In the genomic region with DNA sequence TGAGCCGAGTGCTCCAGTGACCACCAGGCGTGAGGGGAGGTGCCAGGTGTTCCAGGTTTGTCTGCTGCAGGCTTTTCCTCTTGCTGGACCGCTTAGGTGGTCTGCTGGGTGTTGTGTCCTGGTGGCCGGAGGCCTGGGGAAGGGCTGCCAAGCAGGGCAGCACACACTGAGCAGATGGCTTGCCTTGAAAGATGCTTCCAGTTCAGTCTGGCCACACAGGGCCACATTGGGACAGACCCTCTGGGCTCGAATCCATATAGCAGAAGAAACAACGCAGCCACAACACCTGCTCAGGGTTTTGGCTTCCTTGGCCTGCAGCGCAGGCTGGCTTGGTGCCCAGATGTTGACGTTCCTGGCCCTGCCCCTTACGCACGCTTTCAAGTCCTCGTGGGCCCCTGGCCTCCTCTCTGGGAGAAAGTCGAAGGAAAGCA, we compare ENCODE assay signal across 1 cellular context.
A peak's percentile ranks its signal among the peaks of the same experiment; 100 is the strongest.
TF ChIP-seq lines count a peak whose summit lies in the region.

No MANE protein-coding gene starts in this region.

TF ChIP-seq in K562, 482 proteins besides CTCF, POLR2A, EP300 and RAD21 (continued from another document):
- TF ChIP-seq RBM22 (IDR thresholded peaks at IDR 0.05; ENCODE audit: low read depth, low read length, poor library complexity, severe bottlenecking), result peak; percentile 93
- TF ChIP-seq MAFF (IDR thresholded peaks at IDR 0.05; ENCODE audit: low read length), result no peak
- TF ChIP-seq POLR2AphosphoS2 (IDR thresholded peaks at IDR 0.05; ENCODE audit: low read length), result peak; percentile 35; the same call in 1 of the 2 replicates
- peak; percentile 63 for TF ChIP-seq POLR2G (IDR thresholded peaks at IDR 0.05; ENCODE audit: low read depth, low read length)
- TF ChIP-seq, protein P1, sequence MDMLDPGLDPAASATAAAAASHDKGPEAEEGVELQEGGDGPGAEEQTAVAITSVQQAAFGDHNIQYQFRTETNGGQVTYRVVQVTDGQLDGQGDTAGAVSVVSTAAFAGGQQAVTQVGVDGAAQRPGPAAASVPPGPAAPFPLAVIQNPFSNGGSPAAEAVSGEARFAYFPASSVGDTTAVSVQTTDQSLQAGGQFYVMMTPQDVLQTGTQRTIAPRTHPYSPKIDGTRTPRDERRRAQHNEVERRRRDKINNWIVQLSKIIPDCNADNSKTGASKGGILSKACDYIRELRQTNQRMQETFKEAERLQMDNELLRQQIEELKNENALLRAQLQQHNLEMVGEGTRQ (CRISPR knock-in tag; IDR thresholded peaks at IDR 0.05), result no peak
- TF ChIP-seq NFIC (IDR thresholded peaks at IDR 0.05), result peak; percentile 21
- TF ChIP-seq CTBP1 (IDR thresholded peaks at IDR 0.05; ENCODE audit: borderline replicate concordance), result no peak
- no peak for TF ChIP-seq FOXK1 (CRISPR knock-in tag; IDR thresholded peaks at IDR 0.05; ENCODE audit: borderline replicate concordance)
TF ChIP-seq in K562: peak in this region for 4.
